In the genomic region with DNA sequence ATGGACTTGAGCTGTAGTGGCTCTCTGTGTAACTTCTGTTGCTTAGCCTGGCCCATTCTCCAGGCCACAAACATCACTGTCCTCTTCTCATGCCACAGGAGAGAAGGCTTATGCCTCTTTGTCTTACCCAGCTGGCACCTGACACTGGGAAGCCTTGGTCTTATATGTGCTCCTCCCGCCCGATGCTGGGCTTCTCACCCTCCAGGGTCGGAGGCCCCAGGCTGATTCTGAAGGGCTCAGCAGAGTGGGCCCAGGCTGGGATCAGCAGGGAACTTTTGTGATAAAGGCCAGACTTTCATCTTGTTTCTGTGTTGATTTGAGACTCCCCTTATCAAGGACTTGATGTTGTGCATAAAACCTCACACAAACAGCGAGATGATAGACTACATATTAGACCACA, we compare ENCODE assay signal across 24 cellular contexts. TPM values are rescaled to one million over a fixed set of nuclear protein-coding genes. Genes with fewer than 3 reads are reported as not detected.
DNase-seq lines count a peak whose midpoint lies in the region; ATAC-seq and TF ChIP-seq lines count a peak whose summit lies in the region.
"Had no signal": no experiment of that assay in that cellular context is flagged by ENCODE, and none has a peak within 500 bp of the region (broad histone marks: within the 10 kb centered on the region; RNA-seq: fewer than 3 reads in every experiment).

No MANE protein-coding gene starts in this region.

- H3K27me3 Mint-ChIP-seq in type B pancreatic cell: peaks cover 13% of the 10 kb centered on the region
- H3K27me3 Mint-ChIP-seq: CD4-positive, alpha-beta T cell had no signal

- H3K4me3 Mint-ChIP-seq in type B pancreatic cell: no peak overlapping the region
- H3K4me3 Mint-ChIP-seq: CD14-positive monocyte; CD4-positive, alpha-beta T cell; CD8-positive, alpha-beta memory T cell; GM23338; H9; HFFc6 had no signal

- no peaks in the 10 kb centered on the region for H3K4me1 Mint-ChIP-seq in type B pancreatic cell (ENCODE audit: unreplicated experiment)
- H3K4me1 Mint-ChIP-seq: CD14-positive monocyte; CD8-positive, alpha-beta memory T cell had no signal

- no peaks in the 10 kb centered on the region for H3K4me1 ChIP-seq in heart left ventricle
- H3K4me1 ChIP-seq in neutrophil (ENCODE audit: control insufficient read depth in 1 of 2, insufficient read depth in 1 of 2, low read depth in 1 of 2, low read length in 1 of 2): peaks cover 4 to 7% of the 10 kb centered on the region in 2 experiments
- no peaks in the 10 kb centered on the region for H3K4me1 ChIP-seq in aorta (ENCODE audit: control insufficient read depth in 1 of 2, insufficient read depth in 2 of 2, low read length in 2 of 2)
- H3K4me1 ChIP-seq: A549, BE2C had no signal

- peaks cover 0 to 20% (median 0%) of the 10 kb centered on the region in 9 donors for H3K27me3 ChIP-seq in heart left ventricle
- H3K27me3 ChIP-seq in neutrophil: no peaks in the 10 kb centered on the region
- no peaks in the 10 kb centered on the region for H3K27me3 ChIP-seq in aorta (ENCODE audit: control insufficient read depth in 1 of 2, insufficient read depth in 2 of 2, low read length in 1 of 2)
- H3K27me3 ChIP-seq: BE2C; BLaER1 treated with 17β-estradiol and CSF1 and Interleukin-3, amounts not matched to agents 10 nM and 100 nM had no signal

- H3K36me3 Mint-ChIP-seq in type B pancreatic cell: peaks cover 4% of the 10 kb centered on the region

- no peak for TF ChIP-seq POLR2A in heart left ventricle (IDR thresholded peaks at IDR 0.05)

- H3K4me3 ChIP-seq in heart left ventricle: no peak overlapping the region
- H3K4me3 ChIP-seq in neutrophil (ENCODE audit: low read depth in 1 of 2, low read length in 1 of 2): no peak overlapping the region
- H3K4me3 ChIP-seq in aorta (ENCODE audit: low read length in 2 of 2): no peak overlapping the region
- H3K4me3 ChIP-seq: A549, GM23338 had no signal

- H3K9me3 ChIP-seq in heart left ventricle (peaks cover 0 to 47% (median 32%) of the 10 kb centered on the region in 12 donors), neutrophil (peaks cover 4% of the 10 kb centered on the region), aorta (ENCODE audit: control insufficient read depth, low read length) (peaks cover 8% of the 10 kb centered on the region)
- H3K9me3 ChIP-seq: BE2C had no signal

- H3K9me3 Mint-ChIP-seq in type B pancreatic cell: peaks cover 4% of the 10 kb centered on the region

- TF ChIP-seq CTCF in heart left ventricle (IDR thresholded peaks at IDR 0.05): no peak
- no peak for TF ChIP-seq CTCF in neutrophil (IDR thresholded peaks at IDR 0.05)
- no peak for TF ChIP-seq CTCF in type B pancreatic cell (conservative IDR thresholded peaks at IDR 0.05)
- TF ChIP-seq CTCF in GM10266 (IDR thresholded peaks at IDR 0.05; ENCODE audit: control insufficient read depth, insufficient read depth, low read depth, missing control alignments): no peak

- peak; percentile 14 for DNase-seq in cardiac septum (ENCODE audit: low spot score)
- no peak for DNase-seq in heart left ventricle
- peak; percentile 43 for DNase-seq in type B pancreatic cell (ENCODE audit: extremely low spot score, unreplicated experiment)
- DNase-seq in aorta: peak; percentile 30 to 55
- no peak for DNase-seq in GM10266 (ENCODE audit: extremely low spot score)
- no peak for DNase-seq in glomerular visceral epithelial cell (ENCODE audit: extremely low spot score)
- DNase-seq: 8988T; ACHN; AML-193; BE2C; CD4-positive, alpha-beta T cell; CD8-positive, alpha-beta memory T cell; DMS 273 treated with DMSO at 0.1 percent for 48 hours; DMS79; EL; GDM1; H9; HFFc6 had no signal

- 49 to 78% (median 63%) methylated on average over 4 of the region's 4 CpGs for WGBS in heart left ventricle, 4 donors
- WGBS in aorta, 2 donors: 79 to 80% methylated on average over 4 of the region's 4 CpGs

- intact Hi-C loops in cardiac septum (cut with DNase I) (no loop called here), heart left ventricle (cut with DNase I) (loop anchor here in 1 of 10 donors (10.0 kb wide), 1 partner anchor 58 kb away; no protein-coding TSS in a partner anchor), aorta (cut with DNase I) (no loop called here)

- no peak overlapping the region for H3K27ac ChIP-seq in heart left ventricle
- peak overlapping the region; percentile 4 for H3K27ac ChIP-seq in neutrophil
- H3K27ac ChIP-seq in aorta (ENCODE audit: low read depth in 1 of 2, low read length in 2 of 2): no peak overlapping the region
- H3K27ac ChIP-seq: A549; BLaER1 treated with 17β-estradiol and CSF1 and Interleukin-3, amounts not matched to agents 10 nM and 100 nM had no signal

- ATAC-seq in heart left ventricle: no peak
- ATAC-seq in aorta (ENCODE audit: low FRiP score): no peak
- ATAC-seq in HG03097 (IDR thresholded peaks at IDR 0.05; ENCODE audit: low FRiP score, unreplicated experiment): no peak
- ATAC-seq: A549, GM23338 had no signal

- H3K27ac Mint-ChIP-seq in type B pancreatic cell: no peak overlapping the region
- H3K27ac Mint-ChIP-seq: CD4-positive, alpha-beta T cell; CD8-positive, alpha-beta memory T cell; GM23338; HFFc6 had no signal

- H3K36me3 ChIP-seq in heart left ventricle (peaks cover 0 to 53% (median 0%) of the 10 kb centered on the region in 9 donors), neutrophil (peaks cover 57% of the 10 kb centered on the region), aorta (ENCODE audit: control insufficient read depth in 1 of 2, insufficient read depth in 2 of 2, low read length in 1 of 2) (no peaks in the 10 kb centered on the region)
- H3K36me3 ChIP-seq: BE2C had no signal

RNA-seq across cellular contexts. Expression of gene TRPM2, which starts 29.8 kb away (rescaled TPM):
- 1.2 TPM for total RNA-seq in cardiac septum
- total RNA-seq in heart left ventricle: 10 to 100 TPM in 1 of 9 donors, 1 to 10 TPM in 4, under 1 TPM in 4; 0.66 to 20.5 (median 1.2) TPM
- 1 to 10 TPM in 1 of 2 donors, under 1 TPM in 1; 0.91 to 1.2 TPM for polyA plus RNA-seq in heart left ventricle
- 0.05 and 0.07 TPM in 2 replicates for total RNA-seq in type B pancreatic cell (ENCODE audit: low replicate concordance)
- 10 to 100 TPM in 1 of 2 donors, 1 to 10 TPM in 1; 7.0 to 15.8 TPM for total RNA-seq in aorta
- polyA plus RNA-seq in aorta: 1 to 10 TPM; 2.2 to 4.9 TPM

RNA-seq across cellular contexts. Expression of gene CFAP410, which starts 44.0 kb away (rescaled TPM):
- total RNA-seq in cardiac septum (15.8 TPM), heart left ventricle (10 to 100 TPM; 10.4 to 31.6 (median 15.3) TPM), type B pancreatic cell (ENCODE audit: low replicate concordance) (15.1 and 23.1 TPM in 2 replicates), aorta (10 to 100 TPM; 19.4 to 20.9 TPM)
- polyA plus RNA-seq in heart left ventricle (10 to 100 TPM; 18.6 to 20.3 TPM), aorta (100 to 1,000 TPM in 1 of 2 donors, 10 to 100 TPM in 1; 26.2 to 121 TPM)

Comparison
In these comparisons a context has a peak if more than half of its experiments do, and no peak if none do; other contexts are left out.
1. DNase-seq: peak in cardiac septum (single experiment), type B pancreatic cell (single experiment) and aorta (2 of 2); none in heart left ventricle (0 of 5), GM10266 (single experiment) and glomerular visceral epithelial cell (single experiment).